Comparison of ENCODE assay signal across 30 cellular contexts in genomic region chr11:72799441-72799840, GRCh38.
"Had no signal": no experiment of that assay in that cellular context is flagged by ENCODE, and none has a peak within 500 bp of the region (broad histone marks: within the 10 kb centered on the region; RNA-seq: fewer than 3 reads in every experiment).

No MANE protein-coding gene starts in this region.

- DNase-seq: activated CD4-positive, alpha-beta T cell treated with anti-CD3 and anti-CD28 coated beads for 1 hour; activated CD4-positive, alpha-beta T cell treated with anti-CD3 and anti-CD28 coated beads, Interleukin-2, amount 50 U/mL, for 1 hour; activated naive CD4-positive, alpha-beta T cell; activated T-cell treated with anti-CD3 and anti-CD28 coated beads for 4 hours; activated T-cell treated with anti-CD3 and anti-CD28 coated beads, Interleukin-2, amount 50 U/mL, for 72 hours; anterior cingulate cortex; colonic mucosa; effector CD8-positive, alpha-beta T cell; foreskin keratinocyte; heart left ventricle; hypothalamus; immature natural killer cell; kidney; left colon; mammary epithelial cell; naive thymus-derived CD4-positive, alpha-beta T cell; nucleus accumbens; psoas muscle; stimulated activated CD4-positive, alpha-beta T cell treated with anti-CD3 and anti-CD28 coated beads, Interleukin-2, amount 100 ng/mL, for 24 hours; stimulated activated naive B cell treated with anti-CD40 and anti-IgM and Interleukin-4, amounts not matched to agents 10 μg/mL and 1 μg/mL and 100 μg/mL, for 72 hours; T-helper 2 cell; tibial artery; upper lobe of right lung had no signal

- H3K36me3 Mint-ChIP-seq: activated naive CD4-positive, alpha-beta T cell treated with anti-CD3 and anti-CD28 coated beads, Interleukin-2, amount 50 U/mL, for 72 hours; mesothelial cell of epicardium; stimulated activated naive B cell treated with anti-CD40 and anti-IgM and Interleukin-4, amounts not matched to agents 10 μg/mL and 1 μg/mL and 100 μg/mL, for 72 hours; WTC11 had no signal

- H3K79me2 ChIP-seq: parathyroid adenoma had no signal

- H3K9ac ChIP-seq: parathyroid adenoma had no signal

- H3K4me3 Mint-ChIP-seq: activated T-cell treated with anti-CD3 and anti-CD28 coated beads, Interleukin-2, amount 50 U/mL, for 72 hours; immature natural killer cell; mesothelial cell of epicardium; naive thymus-derived CD4-positive, alpha-beta T cell; stimulated activated naive B cell treated with anti-CD40 and anti-IgM and Interleukin-4, amounts not matched to agents 10 μg/mL and 1 μg/mL and 100 μg/mL, for 72 hours; WTC11 had no signal

- H3K9me3 Mint-ChIP-seq: activated naive CD4-positive, alpha-beta T cell treated with anti-CD3 and anti-CD28 coated beads, Interleukin-2, amount 50 U/mL, for 72 hours; activated T-cell treated with anti-CD3 and anti-CD28 coated beads, Interleukin-2, amount 50 U/mL, for 72 hours; immature natural killer cell; mesothelial cell of epicardium; stimulated activated naive B cell treated with anti-CD40 and anti-IgM and Interleukin-4, amounts not matched to agents 10 μg/mL and 1 μg/mL and 100 μg/mL, for 72 hours; WTC11 had no signal

- FAIRE-seq: endometrium, kidney had no signal

- H3K36me3 ChIP-seq: colonic mucosa, heart left ventricle, suprapubic skin, tibial artery, upper lobe of right lung had no signal

- H3K9me3 ChIP-seq: colonic mucosa, heart left ventricle, psoas muscle, suprapubic skin, tibial artery, upper lobe of right lung had no signal

- H3K27ac ChIP-seq: colonic mucosa, foreskin keratinocyte, heart left ventricle, parathyroid adenoma, psoas muscle, suprapubic skin, tibial artery, upper lobe of right lung had no signal

- H3K4me3 ChIP-seq: colonic mucosa, heart left ventricle, psoas muscle, smooth muscle cell, suprapubic skin, tibial artery, upper lobe of right lung had no signal

- H2AFZ ChIP-seq: parathyroid adenoma had no signal

- ATAC-seq: activated naive CD4-positive, alpha-beta T cell treated with anti-CD3 and anti-CD28 coated beads, Interleukin-2, amount 50 U/mL, for 72 hours; activated T-cell treated with anti-CD3 and anti-CD28 coated beads, Interleukin-2, amount 50 U/mL, for 72 hours; foreskin keratinocyte; heart left ventricle; left colon; naive thymus-derived CD4-positive, alpha-beta T cell; psoas muscle; stimulated activated naive B cell treated with anti-CD40 and anti-IgM and Interleukin-4, amounts not matched to agents 10 μg/mL and 1 μg/mL and 100 μg/mL, for 72 hours; upper lobe of right lung; WTC11 had no signal

- H3K27me3 Mint-ChIP-seq: naive thymus-derived CD4-positive, alpha-beta T cell; stimulated activated naive B cell treated with anti-CD40 and anti-IgM and Interleukin-4, amounts not matched to agents 10 μg/mL and 1 μg/mL and 100 μg/mL, for 72 hours had no signal

- H3K27me3 ChIP-seq: colonic mucosa, foreskin keratinocyte, heart left ventricle, suprapubic skin, tibial artery, upper lobe of right lung had no signal

- H3K4me2 ChIP-seq: smooth muscle cell had no signal

- H3K27ac Mint-ChIP-seq: immature natural killer cell; mesothelial cell of epicardium; stimulated activated naive B cell treated with anti-CD40 and anti-IgM and Interleukin-4, amounts not matched to agents 10 μg/mL and 1 μg/mL and 100 μg/mL, for 72 hours had no signal

- H3K4me1 ChIP-seq: foreskin keratinocyte had no signal
